12 cellular contexts compared by ENCODE assay signal in the genomic region with DNA sequence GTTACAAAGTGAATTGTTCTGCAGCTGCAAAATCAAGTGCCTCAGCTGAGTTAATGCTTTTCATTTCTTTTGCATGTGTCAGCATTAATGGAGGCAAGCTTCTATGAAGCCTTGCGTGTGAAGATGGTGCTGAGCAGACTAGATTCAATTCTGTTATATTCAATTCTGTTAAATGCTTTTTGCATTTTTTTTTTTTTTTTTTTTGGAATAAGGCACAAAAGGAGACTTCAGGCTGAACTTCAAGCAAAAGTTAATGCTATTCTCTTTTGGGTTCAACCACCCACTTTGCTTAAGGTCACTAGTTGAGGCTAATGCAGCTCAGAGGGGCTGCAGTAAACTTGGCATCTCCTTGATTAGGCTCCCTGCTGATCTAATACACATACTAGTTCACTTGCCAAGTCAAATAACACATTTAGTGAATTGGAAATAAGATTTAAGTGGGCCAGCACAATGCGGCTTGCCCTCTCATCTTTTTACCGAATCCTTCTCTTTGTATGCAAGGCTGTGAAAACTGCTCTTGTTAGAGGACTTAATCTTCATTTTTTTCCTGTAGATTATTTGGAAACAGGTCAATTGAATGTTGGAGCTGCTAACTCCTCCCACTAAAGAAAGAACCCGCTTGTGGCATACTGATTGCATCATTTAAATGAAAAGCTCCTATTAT.
DNase-seq lines count a peak whose midpoint lies in the region; TF ChIP-seq lines count a peak whose summit lies in the region.
"Had no signal": no experiment of that assay in that cellular context is flagged by ENCODE, and none has a peak within 500 bp of the region (broad histone marks: within the 10 kb centered on the region; RNA-seq: fewer than 3 reads in every experiment).

No MANE protein-coding gene starts in this region.

- peak overlapping the region; percentile 89 for H3K4me2 ChIP-seq in KMS-11

- H3K27ac ChIP-seq in KMS-11, result peak overlapping the region; percentile 98
- H3K27ac ChIP-seq in WERI-Rb-1, result no peak overlapping the region
- H3K27ac ChIP-seq: esophagus squamous epithelium, sigmoid colon, vagina had no signal

- H3K36me3 ChIP-seq in KMS-11 (ENCODE audit: insufficient read depth), result no peaks in the 10 kb centered on the region
- H3K36me3 ChIP-seq in WERI-Rb-1, result no peaks in the 10 kb centered on the region
- H3K36me3 ChIP-seq: esophagus squamous epithelium, sigmoid colon, vagina had no signal

- peak; percentile 52 for DNase-seq in AG09309 (ENCODE audit: low read depth)
- DNase-seq in astrocyte of the cerebellum (ENCODE audit: low read depth), result peak; percentile 84
- peak; percentile 20 for DNase-seq in iPS-NIHi11 (ENCODE audit: low spot score)
- DNase-seq in HuH-7 (ENCODE audit: low spot score), result no peak
- DNase-seq in WERI-Rb-1, result no peak
- DNase-seq in cortex of kidney (lab: John Stamatoyannopoulos, UW), result no peak
- DNase-seq in head of caudate nucleus, result no peak
- DNase-seq: aorta, esophagus squamous epithelium, sigmoid colon had no signal

- peaks cover 74% of the 10 kb centered on the region for H3K4me1 ChIP-seq in KMS-11 (ENCODE audit: low read depth, poor library complexity, severe bottlenecking)
- H3K4me1 ChIP-seq: esophagus squamous epithelium, sigmoid colon, vagina had no signal

- peak overlapping the region; percentile 65 for H2AFZ ChIP-seq in KMS-11 (ENCODE audit: low read depth)

- H3K9ac ChIP-seq in KMS-11, result peak overlapping the region; percentile 73

- TF ChIP-seq CTCF in AG09309 (IDR thresholded peaks at IDR 0.05; ENCODE audit: control insufficient read depth, insufficient read depth, low read depth, low read length, missing control alignments), result no peak
- no peak for TF ChIP-seq CTCF in KMS-11 (conservative IDR thresholded peaks at IDR 0.05; ENCODE audit: low read depth, low read length)
- no peak for TF ChIP-seq CTCF in astrocyte of the cerebellum (IDR thresholded peaks at IDR 0.05; ENCODE audit: low read depth, low read length, missing control alignments)
- no peak for TF ChIP-seq CTCF in WERI-Rb-1 (IDR thresholded peaks at IDR 0.05; ENCODE audit: low read depth, low read length)

- H3K27me3 ChIP-seq in KMS-11 (ENCODE audit: insufficient read depth, low read depth) (no peaks in the 10 kb centered on the region), WERI-Rb-1 (ENCODE audit: insufficient read depth, low read depth, severe bottlenecking) (no peaks in the 10 kb centered on the region)
- H3K27me3 ChIP-seq: esophagus squamous epithelium, sigmoid colon, vagina had no signal

- H4K20me1 ChIP-seq in KMS-11 (ENCODE audit: insufficient read depth), result no peaks in the 10 kb centered on the region

- no peaks in the 10 kb centered on the region for H3K79me2 ChIP-seq in KMS-11 (ENCODE audit: insufficient read depth, low read depth)

- no peak overlapping the region for H3K4me3 ChIP-seq in AG09309 (ENCODE audit: control insufficient read depth, low read depth, low read length)
- no peak overlapping the region for H3K4me3 ChIP-seq in KMS-11 (IDR thresholded peaks at IDR 0.05; ENCODE audit: insufficient read depth, low read depth, low read length)
- no peak overlapping the region for H3K4me3 ChIP-seq in astrocyte of the cerebellum (ENCODE audit: low read depth, low read length)
- H3K4me3 ChIP-seq in WERI-Rb-1 (ENCODE audit: low read depth, low read length), result no peak overlapping the region
- H3K4me3 ChIP-seq: esophagus squamous epithelium, sigmoid colon, vagina had no signal

- no peaks in the 10 kb centered on the region for H3K9me3 ChIP-seq in WERI-Rb-1 (ENCODE audit: severe bottlenecking)
- H3K9me3 ChIP-seq: esophagus squamous epithelium, sigmoid colon, vagina had no signal

- in situ Hi-C loops in astrocyte of the cerebellum (cut with HindIII; ENCODE audit: low sequenced_read_pairs), result no loop called here

- intact Hi-C loops in head of caudate nucleus (cut with DNase I), result no loop called here

Comparison
In these comparisons a context has a peak if more than half of its experiments do, and no peak if none do; other contexts are left out.
1. DNase-seq: peak in AG09309 (single experiment), astrocyte of the cerebellum (single experiment) and iPS-NIHi11 (single experiment); none in HuH-7 (single experiment), WERI-Rb-1 (single experiment), cortex of kidney (single experiment) and head of caudate nucleus (0 of 42).